In genomic region chr21:28992526-28993292, GRCh38 we compare ENCODE assay signal across 1 cellular context.
A peak's percentile ranks its signal among the peaks of the same experiment; 100 is the strongest.
TF ChIP-seq lines count a peak whose summit lies in the region.

LTN1 (minus strand) TSS chr21:28992877; CDS start chr21:28992805, 72 bp downstream.

TF ChIP-seq in HEK293, 187 proteins besides CTCF, POLR2A, EP300 and RAD21 (continued from another document and continues in another):
- no peak for TF ChIP-seq PRDM6 (tag by site-specific recombination; IDR thresholded peaks at IDR 0.05)
- TF ChIP-seq ZNF423 (tag by site-specific recombination; IDR thresholded peaks at IDR 0.05) = no peak
- TF ChIP-seq ZNF350 (tag by site-specific recombination; IDR thresholded peaks at IDR 0.05) = peak; percentile 91
- TF ChIP-seq ZNF514 (tag by site-specific recombination; IDR thresholded peaks at IDR 0.05) = no peak
- TF ChIP-seq ZNF555 (tag by site-specific recombination; conservative IDR thresholded peaks at IDR 0.05) = no peak
- no peak for TF ChIP-seq ZNF571 (tag by site-specific recombination; IDR thresholded peaks at IDR 0.05)
- TF ChIP-seq KLF10 (tag by site-specific recombination; IDR thresholded peaks at IDR 0.05) = peak; percentile 85
- TF ChIP-seq ZNF558 (tag by site-specific recombination; IDR thresholded peaks at IDR 0.05) = peak; percentile 47; the same call in 1 of the 2 replicates
- TF ChIP-seq ZNF639 (tag by site-specific recombination; IDR thresholded peaks at IDR 0.05) = peak; percentile 100
- peak; percentile 99 for TF ChIP-seq ZNF629 (tag by site-specific recombination; IDR thresholded peaks at IDR 0.05)
- peak; percentile 54; the same call in 1 of the 2 replicates for TF ChIP-seq REST (tag by site-specific recombination; IDR thresholded peaks at IDR 0.05)
- TF ChIP-seq ZNF580 (tag by site-specific recombination; IDR thresholded peaks at IDR 0.05) = peak; percentile 99
- TF ChIP-seq SETDB1 (IDR thresholded peaks at IDR 0.05; ENCODE audit: insufficient read length, low read length) = no peak
- TF ChIP-seq ZNF223 (tag by site-specific recombination; IDR thresholded peaks at IDR 0.05) = no peak
- TF ChIP-seq ZNF677 (tag by site-specific recombination; IDR thresholded peaks at IDR 0.05) = no peak
- TF ChIP-seq TSHZ1 (tag by site-specific recombination; IDR thresholded peaks at IDR 0.05; ENCODE audit: borderline replicate concordance) = no peak
- TF ChIP-seq ZNF76 (tag by site-specific recombination; IDR thresholded peaks at IDR 0.05; ENCODE audit: borderline replicate concordance, low read depth) = peak; percentile 82; the same call in 1 of the 2 replicates
- no peak for TF ChIP-seq ZNF133 (tag by site-specific recombination; IDR thresholded peaks at IDR 0.05)
- TF ChIP-seq ZNF843 (tag by site-specific recombination; IDR thresholded peaks at IDR 0.05) = no peak
- TF ChIP-seq ZNF707 (tag by site-specific recombination; IDR thresholded peaks at IDR 0.05) = no peak
- TF ChIP-seq ZNF148 (tag by site-specific recombination; IDR thresholded peaks at IDR 0.05; ENCODE audit: borderline replicate concordance) = no peak
- peak; percentile 83; the same call in 1 of the 2 replicates for TF ChIP-seq BCL11A (tag by site-specific recombination; IDR thresholded peaks at IDR 0.05; ENCODE audit: low read depth)
- TF ChIP-seq ZSCAN30 (tag by site-specific recombination; IDR thresholded peaks at IDR 0.05) = peak; percentile 52; the same call in 1 of the 2 replicates
- TF ChIP-seq OSR2 (tag by site-specific recombination; IDR thresholded peaks at IDR 0.05) = peak; percentile 98
- peak; percentile 55; the same call in 1 of the 2 replicates for TF ChIP-seq WT1 (tag by site-specific recombination; IDR thresholded peaks at IDR 0.05)
- TF ChIP-seq ZSCAN16 (tag by site-specific recombination; IDR thresholded peaks at IDR 0.05) = peak; percentile 92
- TF ChIP-seq SP7 (tag by site-specific recombination; IDR thresholded peaks at IDR 0.05) = peak; percentile 94
- peak; percentile 99 for TF ChIP-seq SP3 (tag by site-specific recombination; IDR thresholded peaks at IDR 0.05)
- TF ChIP-seq ZNF654 (tag by site-specific recombination; IDR thresholded peaks at IDR 0.05; ENCODE audit: low read depth) = no peak
- no peak for TF ChIP-seq ZNF785 (tag by site-specific recombination; IDR thresholded peaks at IDR 0.05)
- TF ChIP-seq, protein P1, sequence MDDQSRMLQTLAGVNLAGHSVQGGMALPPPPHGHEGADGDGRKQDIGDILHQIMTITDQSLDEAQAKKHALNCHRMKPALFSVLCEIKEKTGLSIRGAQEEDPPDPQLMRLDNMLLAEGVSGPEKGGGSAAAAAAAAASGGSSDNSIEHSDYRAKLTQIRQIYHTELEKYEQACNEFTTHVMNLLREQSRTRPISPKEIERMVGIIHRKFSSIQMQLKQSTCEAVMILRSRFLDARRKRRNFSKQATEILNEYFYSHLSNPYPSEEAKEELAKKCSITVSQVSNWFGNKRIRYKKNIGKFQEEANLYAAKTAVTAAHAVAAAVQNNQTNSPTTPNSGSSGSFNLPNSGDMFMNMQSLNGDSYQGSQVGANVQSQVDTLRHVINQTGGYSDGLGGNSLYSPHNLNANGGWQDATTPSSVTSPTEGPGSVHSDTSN (CRISPR knock-in tag; IDR thresholded peaks at IDR 0.05) = peak; percentile 93
- no peak for TF ChIP-seq ZNF830 (tag by site-specific recombination; IDR thresholded peaks at IDR 0.05; ENCODE audit: low read depth)
- no peak for TF ChIP-seq ZNF112 (tag by site-specific recombination; IDR thresholded peaks at IDR 0.05)
- TF ChIP-seq IKZF3 (tag by site-specific recombination; IDR thresholded peaks at IDR 0.05) = no peak; the same call in 1 of the 2 replicates
- no peak; the same call in 1 of the 2 replicates for TF ChIP-seq PRDM1 (tag by site-specific recombination; IDR thresholded peaks at IDR 0.05)
- peak; percentile 49; the same call in 1 of the 2 replicates for TF ChIP-seq HOXD13 (CRISPR knock-in tag; IDR thresholded peaks at IDR 0.05; ENCODE audit: borderline replicate concordance)
- peak; percentile 98 for TF ChIP-seq PRDM10 (tag by site-specific recombination; IDR thresholded peaks at IDR 0.05)
- 0 out of 2 replicates have a peak, but pooled peaks have one; percentile 28 for TF ChIP-seq ZBTB48 (tag by site-specific recombination; IDR thresholded peaks at IDR 0.05)
- peak; percentile 53; the same call in 1 of the 2 replicates for TF ChIP-seq ZNF391 (tag by site-specific recombination; IDR thresholded peaks at IDR 0.05; ENCODE audit: borderline replicate concordance, low read depth)
- no peak for TF ChIP-seq ZNF354C (tag by site-specific recombination; IDR thresholded peaks at IDR 0.05; ENCODE audit: borderline replicate concordance, low read depth)
- TF ChIP-seq ZNF768 (tag by site-specific recombination; IDR thresholded peaks at IDR 0.05) = peak; percentile 51; the same call in 1 of the 2 replicates
- peak; percentile 82; the same call in 1 of the 2 replicates for TF ChIP-seq GLI4 (tag by site-specific recombination; IDR thresholded peaks at IDR 0.05)
- no peak for TF ChIP-seq ZNF433 (tag by site-specific recombination; IDR thresholded peaks at IDR 0.05; ENCODE audit: low read depth)
- TF ChIP-seq EGR2 (tag by site-specific recombination; IDR thresholded peaks at IDR 0.05; ENCODE audit: low read depth) = peak; percentile 92
- peak; percentile 86 for TF ChIP-seq ZIC2 (tag by site-specific recombination; IDR thresholded peaks at IDR 0.05)
- peak; percentile 94 for TF ChIP-seq ZNF561 (tag by site-specific recombination; IDR thresholded peaks at IDR 0.05; ENCODE audit: borderline replicate concordance)
